Comparison of ENCODE assay signal across 16 cellular contexts in genomic region chr12:7750350-7750749, GRCh38. TPM values are rescaled to one million over a fixed set of nuclear protein-coding genes. Genes with fewer than 3 reads are reported as not detected.
A peak's percentile ranks its signal among the peaks of the same experiment; 100 is the strongest.
DNase-seq lines count a peak whose midpoint lies in the region; ATAC-seq and TF ChIP-seq lines count a peak whose summit lies in the region.
"Had no signal": no experiment of that assay in that cellular context is flagged by ENCODE, and none has a peak within 500 bp of the region (broad histone marks: within the 10 kb centered on the region; RNA-seq: fewer than 3 reads in every experiment).

No MANE protein-coding gene starts in this region.

- peak overlapping the region; percentile 61 for H2BK20ac ChIP-seq in H9 (ENCODE audit: low read depth, low read length, poor library complexity, severe bottlenecking)

- H3K4me1 Mint-ChIP-seq in H9 (peaks cover 13 to 15% of the 10 kb centered on the region in 2 experiments; a peak in 2 of 4 replicates), neural progenitor cell (no peaks in the 10 kb centered on the region)
- H3K4me1 Mint-ChIP-seq in stimulated activated naive B cell treated with anti-CD40 and anti-IgM and Interleukin-4, amounts not matched to agents 10 μg/mL and 1 μg/mL and 100 μg/mL, for 72 hours = peaks cover 8 to 19% of the 10 kb centered on the region in 2 donors

- H2AFZ ChIP-seq in H9 (ENCODE audit: low read length) = no peak overlapping the region
- no peak overlapping the region for H2AFZ ChIP-seq in neural progenitor cell (replicated peaks)

- H3K23ac ChIP-seq in H9 (ENCODE audit: insufficient read length, low read depth, low read length) = no peak overlapping the region

- H3K4ac ChIP-seq in H9 (ENCODE audit: low read depth, low read length) = no peak overlapping the region

- H3K27ac ChIP-seq in H9 (ENCODE audit: insufficient read length, low read depth, low read length) (no peak overlapping the region), WERI-Rb-1 (no peak overlapping the region), neural progenitor cell (no peak overlapping the region)
- H3K27ac ChIP-seq: A549, C4-2B, HL-60 had no signal

- no peaks in the 10 kb centered on the region for H3K4me1 ChIP-seq in H9 (ENCODE audit: insufficient read depth, low read length)
- H3K4me1 ChIP-seq in neural progenitor cell = no peaks in the 10 kb centered on the region
- H3K4me1 ChIP-seq: A549, BE2C had no signal

- H3K4me2 ChIP-seq in H9 (ENCODE audit: insufficient read depth, insufficient read length, low read length) (no peak overlapping the region), neural progenitor cell (no peak overlapping the region)
- H3K4me2 ChIP-seq: A549 had no signal

- no peak overlapping the region for H3T11ph ChIP-seq in H9 (ENCODE audit: low read length)

- H3K4me3 Mint-ChIP-seq in H9 (no peak overlapping the region), neural progenitor cell (no peak overlapping the region)
- H3K4me3 Mint-ChIP-seq in stimulated activated naive B cell treated with anti-CD40 and anti-IgM and Interleukin-4, amounts not matched to agents 10 μg/mL and 1 μg/mL and 100 μg/mL, for 72 hours = no peak overlapping the region
- H3K4me3 Mint-ChIP-seq: CD4-positive, alpha-beta memory T cell had no signal

- no peak for TF ChIP-seq CTCF in H9 (conservative IDR thresholded peaks at IDR 0.05)
- TF ChIP-seq CTCF in WERI-Rb-1 (IDR thresholded peaks at IDR 0.05; ENCODE audit: low read depth, low read length) = no peak
- TF ChIP-seq CTCF in neural progenitor cell (IDR thresholded peaks at IDR 0.05) = no peak

- H2BK120ac ChIP-seq in H9 (ENCODE audit: low read depth, low read length, poor library complexity, severe bottlenecking) = no peak overlapping the region

- no peak overlapping the region for H4K5ac ChIP-seq in H9 (ENCODE audit: insufficient read length, low read depth, low read length)

- DNase-seq in H9 (no peak), WERI-Rb-1 (peak; percentile 26), ecto neural progenitor cell (ENCODE audit: low spot score) (peak; percentile 60), neural progenitor cell (ENCODE audit: low spot score) (peak; percentile 69), T-helper 2 cell (no peak), HK-2 (ENCODE audit: unreplicated experiment) (no peak), iPS-NIHi11 (ENCODE audit: low spot score) (no peak)
- no peak for DNase-seq in stimulated activated naive B cell treated with anti-CD40 and anti-IgM and Interleukin-4, amounts not matched to agents 10 μg/mL and 1 μg/mL and 100 μg/mL, for 72 hours
- DNase-seq: BE2C; CD4-positive, alpha-beta memory T cell; DMS79 treated with DMSO at 0.1 percent for 48 hours; EL had no signal

- H3K9me3 Mint-ChIP-seq in H9 (peaks cover 9 to 13% of the 10 kb centered on the region in 2 experiments; a peak in 4 of 5 replicates), neural progenitor cell (peaks cover 4% of the 10 kb centered on the region)
- H3K9me3 Mint-ChIP-seq in stimulated activated naive B cell treated with anti-CD40 and anti-IgM and Interleukin-4, amounts not matched to agents 10 μg/mL and 1 μg/mL and 100 μg/mL, for 72 hours = peaks cover 0 to 3% of the 10 kb centered on the region in 2 donors

- no peak overlapping the region for H2BK5ac ChIP-seq in H9 (ENCODE audit: insufficient read length, low read length)

- H3F3A ChIP-seq in neural progenitor cell (ENCODE audit: low read depth) = peaks cover 4% of the 10 kb centered on the region

- no peak overlapping the region for H3K14ac ChIP-seq in H9 (ENCODE audit: insufficient read depth, low read length)

- no peak overlapping the region for H2AK5ac ChIP-seq in H9 (ENCODE audit: insufficient read length, low read length)

- no peak overlapping the region for H3K56ac ChIP-seq in H9 (ENCODE audit: insufficient read length, low read depth, low read length)

- H3K27me3 Mint-ChIP-seq in H9 (ENCODE audit: low read depth) (no peaks in the 10 kb centered on the region), neural progenitor cell (ENCODE audit: insufficient read depth, low read depth) (no peaks in the 10 kb centered on the region)
- no peaks in the 10 kb centered on the region for H3K27me3 Mint-ChIP-seq in stimulated activated naive B cell treated with anti-CD40 and anti-IgM and Interleukin-4, amounts not matched to agents 10 μg/mL and 1 μg/mL and 100 μg/mL, for 72 hours

- no peaks in the 10 kb centered on the region for H4K20me1 ChIP-seq in H9 (ENCODE audit: control insufficient read depth, insufficient read depth, insufficient read length)
- no peaks in the 10 kb centered on the region for H4K20me1 ChIP-seq in neural progenitor cell (ENCODE audit: low read depth)

- H3K79me2 ChIP-seq in H9 (ENCODE audit: insufficient read depth, low read length) (no peaks in the 10 kb centered on the region), neural progenitor cell (ENCODE audit: low read depth) (no peaks in the 10 kb centered on the region)

- no peak for ATAC-seq in stimulated activated naive B cell treated with anti-CD40 and anti-IgM and Interleukin-4, amounts not matched to agents 10 μg/mL and 1 μg/mL and 100 μg/mL, for 72 hours (replicated peaks)
- ATAC-seq: A549, K562 had no signal

- H3K79me1 ChIP-seq in H9 (ENCODE audit: insufficient read depth, low read depth, low read length, poor library complexity, severe bottlenecking) = no peaks in the 10 kb centered on the region

- H3K18ac ChIP-seq in H9 (ENCODE audit: insufficient read length, low read depth, low read length) = no peak overlapping the region

- H3K23me2 ChIP-seq in H9 (ENCODE audit: insufficient read length, low read depth, low read length, poor library complexity, severe bottlenecking) = no peaks in the 10 kb centered on the region

- WGBS in H9 (ENCODE audit: extremely low coverage, insufficient read length, low lambda C conversion rate) = no CpG with 5 or more reads among the region's 6 CpGs

- H3K4me3 ChIP-seq in WERI-Rb-1 (ENCODE audit: low read depth, low read length) = no peak overlapping the region
- H3K4me3 ChIP-seq in neural progenitor cell = no peak overlapping the region
- H3K4me3 ChIP-seq: A549, K562 had no signal

- no peak overlapping the region for H4K8ac ChIP-seq in H9 (replicated peaks; ENCODE audit: insufficient read length, low read depth, low read length)

- peaks cover 0 to 9% (median 6%) of the 10 kb centered on the region in 3 experiments; a peak in 5 of 7 replicates for H3K36me3 Mint-ChIP-seq in H9 (ENCODE audit: insufficient read depth in 1 of 3, low read depth in 3 of 3)
- no peaks in the 10 kb centered on the region for H3K36me3 Mint-ChIP-seq in neural progenitor cell
- peaks cover 2 to 3% of the 10 kb centered on the region in 2 donors for H3K36me3 Mint-ChIP-seq in stimulated activated naive B cell treated with anti-CD40 and anti-IgM and Interleukin-4, amounts not matched to agents 10 μg/mL and 1 μg/mL and 100 μg/mL, for 72 hours
- H3K36me3 Mint-ChIP-seq: CD4-positive, alpha-beta memory T cell had no signal

- H4K91ac ChIP-seq in H9 (ENCODE audit: insufficient read length, low read depth, low read length) = no peak overlapping the region

- peak overlapping the region in 2 of 3 experiments; percentile 51 to 65; a peak in 1 of 7 replicates for H3K27ac Mint-ChIP-seq in H9
- H3K27ac Mint-ChIP-seq in neural progenitor cell = no peak overlapping the region
- H3K27ac Mint-ChIP-seq in stimulated activated naive B cell treated with anti-CD40 and anti-IgM and Interleukin-4, amounts not matched to agents 10 μg/mL and 1 μg/mL and 100 μg/mL, for 72 hours = no peak overlapping the region
- H3K27ac Mint-ChIP-seq: CD4-positive, alpha-beta memory T cell had no signal

- H3K36me3 ChIP-seq in WERI-Rb-1 (no peaks in the 10 kb centered on the region), neural progenitor cell (no peaks in the 10 kb centered on the region)
- H3K36me3 ChIP-seq: BE2C had no signal

- no peak overlapping the region for H2BK12ac ChIP-seq in H9 (ENCODE audit: insufficient read length, low read depth, low read length)

- no peaks in the 10 kb centered on the region for H3K9me3 ChIP-seq in H9 (ENCODE audit: control insufficient read depth, low read depth, low read length)
- H3K9me3 ChIP-seq in WERI-Rb-1 (ENCODE audit: severe bottlenecking) = no peaks in the 10 kb centered on the region
- H3K9me3 ChIP-seq in neural progenitor cell (ENCODE audit: low read depth) = no peaks in the 10 kb centered on the region
- H3K9me3 ChIP-seq: A549, BE2C had no signal

- H3K9ac ChIP-seq in H9 (ENCODE audit: extremely low read depth, insufficient read length, low read length) (no peak overlapping the region), neural progenitor cell (no peak overlapping the region)

- H2BK15ac ChIP-seq in H9 (ENCODE audit: low read depth, low read length) = no peak overlapping the region

- H3K27me3 ChIP-seq in H9 (ENCODE audit: insufficient read depth, low read length) = no peaks in the 10 kb centered on the region
- H3K27me3 ChIP-seq in WERI-Rb-1 (ENCODE audit: insufficient read depth, low read depth, severe bottlenecking) = no peaks in the 10 kb centered on the region
- no peaks in the 10 kb centered on the region for H3K27me3 ChIP-seq in neural progenitor cell
- H3K27me3 ChIP-seq: BE2C had no signal

RNA-seq across cellular contexts. Expression of gene CLEC4C, which starts 3.2 kb away (rescaled TPM):
- 0.26 TPM in 2 replicates for total RNA-seq in H9 (2021)
- total RNA-seq in neural progenitor cell (ENCODE audit: low replicate concordance) = not detected in 2 replicates
- total RNA-seq: CD4-positive, alpha-beta memory T cell; K562 had no signal

RNA-seq across cellular contexts. Expression of gene NANOGNB, which starts 14.7 kb away (rescaled TPM):
- not detected in 2 replicates for total RNA-seq in H9 (2021)
- not detected in 2 replicates for total RNA-seq in neural progenitor cell (ENCODE audit: low replicate concordance)
- total RNA-seq: CD4-positive, alpha-beta memory T cell; K562 had no signal

RNA-seq across cellular contexts. Expression of gene NANOG, which starts 38.9 kb away (rescaled TPM):
- 199 and 211 TPM in 2 replicates for total RNA-seq in H9 (2021)
- total RNA-seq in neural progenitor cell (ENCODE audit: low replicate concordance) = not detected in 2 replicates
- total RNA-seq: CD4-positive, alpha-beta memory T cell had no signal

RNA-seq across cellular contexts. Expression of gene DPPA3, which starts 39.1 kb away (rescaled TPM):
- 1.4 and 2.0 TPM in 2 replicates for total RNA-seq in H9 (2021)
- 0.13 and 0.25 TPM in 2 replicates for total RNA-seq in neural progenitor cell (ENCODE audit: low replicate concordance)
- total RNA-seq: CD4-positive, alpha-beta memory T cell; K562 had no signal

RNA-seq across cellular contexts. Expression of gene GDF3, which starts 54.8 kb away (rescaled TPM):
- total RNA-seq in H9 (2021) (9.1 and 9.9 TPM in 2 replicates), neural progenitor cell (ENCODE audit: low replicate concordance) (not detected in 2 replicates)
- total RNA-seq: CD4-positive, alpha-beta memory T cell; K562 had no signal

Comparison
In these comparisons a context has a peak if more than half of its experiments do, and no peak if none do; other contexts are left out.
1. DNase-seq: peak in WERI-Rb-1 (single experiment), ecto neural progenitor cell (single experiment) and neural progenitor cell (single experiment); none in H9 (single experiment), T-helper 2 cell (0 of 5), HK-2 (single experiment), stimulated activated naive B cell treated with anti-CD40 and anti-IgM and Interleukin-4, amounts not matched to agents 10 μg/mL and 1 μg/mL and 100 μg/mL, for 72 hours (single experiment) and iPS-NIHi11 (single experiment).
2. H3K27ac Mint-ChIP-seq: peak in H9 (2 of 3); none in neural progenitor cell (single experiment) and stimulated activated naive B cell treated with anti-CD40 and anti-IgM and Interleukin-4, amounts not matched to agents 10 μg/mL and 1 μg/mL and 100 μg/mL, for 72 hours (single experiment).
3. RNA of gene NANOG, which starts 38.9 kb away (total RNA-seq): 199 to 211 TPM in H9; not detected in neural progenitor cell; every median in the first group is over 100 times any median in the second.